Comparison of ENCODE assay signal across 11 cellular contexts in the genomic region with DNA sequence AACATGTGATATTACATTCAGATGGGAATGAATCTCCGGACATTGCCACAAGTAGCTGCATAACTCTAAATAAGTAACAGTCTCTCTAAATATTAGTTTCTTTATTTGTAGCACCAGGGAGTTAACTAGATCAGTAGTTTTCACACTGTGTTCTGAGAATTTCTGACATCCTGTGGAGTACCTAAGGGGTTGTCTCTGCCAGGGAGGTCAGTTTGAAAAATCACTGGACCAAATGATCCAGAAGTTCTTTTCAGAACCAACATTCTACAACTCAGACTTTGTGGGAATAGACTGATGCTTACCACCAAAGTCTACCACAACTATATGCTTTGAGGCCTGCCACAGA. TPM values are rescaled to one million over a fixed set of nuclear protein-coding genes. Genes with fewer than 3 reads are reported as not detected.
DNase-seq lines count a peak whose midpoint lies in the region; ATAC-seq lines count a peak whose summit lies in the region.
"Had no signal": no experiment of that assay in that cellular context is flagged by ENCODE, and none has a peak within 500 bp of the region (broad histone marks: within the 10 kb centered on the region; RNA-seq: fewer than 3 reads in every experiment).

No MANE protein-coding gene starts in this region.

- peaks cover 7% of the 10 kb centered on the region for H3K4me1 Mint-ChIP-seq in T-helper 17 cell

- peak; percentile 46 for ATAC-seq in GM18511 (IDR thresholded peaks at IDR 0.05; ENCODE audit: unreplicated experiment)
- ATAC-seq in GM21447 (IDR thresholded peaks at IDR 0.05; ENCODE audit: unreplicated experiment): peak; percentile 44
- peak; percentile 41 for ATAC-seq in HG03064 (IDR thresholded peaks at IDR 0.05; ENCODE audit: low read depth, unreplicated experiment)
- ATAC-seq in T-helper 17 cell: no peak

- no peaks in the 10 kb centered on the region for H3K27me3 Mint-ChIP-seq in T-helper 17 cell

- no peak for DNase-seq in T-helper 17 cell
- no peak for DNase-seq in stimulated activated naive CD4-positive, alpha-beta T cell treated with Interleukin-2 at 50 U/mL for 16 hours (lab: John Stamatoyannopoulos, UW)
- DNase-seq in cortex of kidney (lab: John Stamatoyannopoulos, UW): no peak
- no peak for DNase-seq in NCI-H1436 treated with DMSO at 0.1 percent for 48 hours (lab: John Stamatoyannopoulos, UW)
- no peak for DNase-seq in NCI-H2107 (lab: John Stamatoyannopoulos, UW)
- DNase-seq: islet precursor cell; NCI-H187 treated with DMSO at 0.1 percent for 48 hours; stimulated activated CD4-positive, alpha-beta T cell treated with anti-CD3 and anti-CD28 coated beads, Interleukin-2, amount 100 ng/mL, for 24 hours had no signal

- peaks cover 2% of the 10 kb centered on the region for H3K36me3 Mint-ChIP-seq in T-helper 17 cell (ENCODE audit: low read depth)

- H3K9me3 ChIP-seq in T-helper 17 cell (ENCODE audit: control insufficient read depth, low read length, poor library complexity, severe bottlenecking): no peaks in the 10 kb centered on the region

- H3K27ac Mint-ChIP-seq in T-helper 17 cell: no peak overlapping the region

- peak overlapping the region; percentile 31 for H3K4me3 Mint-ChIP-seq in T-helper 17 cell

RNA-seq across cellular contexts. Expression of a gene that starts 9.0 kb away (rescaled TPM):
- under 1 TPM in 1 of 2 donors, not detected in 1; 0.32 TPM for total RNA-seq in T-helper 17 cell

RNA-seq across cellular contexts. Expression of a gene that starts 24.1 kb away (rescaled TPM):
- 1 to 10 TPM; 1.3 to 4.3 TPM for total RNA-seq in T-helper 17 cell
